ENCODE assay signal across 13 cellular contexts in the genomic region with DNA sequence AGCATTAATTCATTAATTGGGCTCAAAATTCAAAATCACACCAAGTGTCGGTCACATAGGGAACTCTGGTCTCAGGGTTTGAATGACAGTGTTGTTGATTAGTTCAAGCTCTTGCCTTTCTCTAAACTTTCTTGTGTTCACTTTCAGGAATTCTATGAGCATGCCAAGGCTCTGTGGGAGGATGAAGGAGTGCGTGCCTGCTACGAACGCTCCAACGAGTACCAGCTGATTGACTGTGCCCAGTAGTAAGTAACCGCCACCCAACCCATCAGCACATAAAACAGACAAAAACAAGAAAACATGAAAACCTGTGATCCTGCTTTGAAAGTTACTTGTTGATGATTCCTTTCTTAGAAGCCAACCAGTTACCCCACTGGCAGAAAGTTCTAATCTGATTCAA. TPM values are rescaled to one million over a fixed set of nuclear protein-coding genes. Genes with fewer than 3 reads are reported as not detected.
A peak's percentile ranks its signal among the peaks of the same experiment; 100 is the strongest.
DNase-seq lines count a peak whose midpoint lies in the region; ATAC-seq and TF ChIP-seq lines count a peak whose summit lies in the region.
"Had no signal": no experiment of that assay in that cellular context is flagged by ENCODE, and none has a peak within 500 bp of the region (broad histone marks: within the 10 kb centered on the region; RNA-seq: fewer than 3 reads in every experiment).

No MANE protein-coding gene starts in this region.

- no peaks in the 10 kb centered on the region for H3K9me3 Mint-ChIP-seq in WTC11
- H3K9me3 Mint-ChIP-seq in activated T-helper 2 cell treated with anti-CD3 and anti-CD28 coated beads, Interferon-gamma antibody, Interleukin-2, Interleukin-4, amounts not matched to agents 10 μg/mL and 5 μg/mL and 100 μg/mL, durations not matched to agents 14 hours and 24 hours and 36 hours, result no peaks in the 10 kb centered on the region
- H3K9me3 Mint-ChIP-seq: neural progenitor cell had no signal

- peaks cover 99% of the 10 kb centered on the region for H3K36me3 ChIP-seq in DOHH2 (ENCODE audit: control insufficient read depth, low read length)
- H3K36me3 ChIP-seq: breast epithelium had no signal

- intact Hi-C loops in activated T-helper 2 cell treated with anti-CD3 and anti-CD28 coated beads, Interferon-gamma antibody, Interleukin-2, Interleukin-4, amounts not matched to agents 10 μg/mL and 5 μg/mL and 100 μg/mL, durations not matched to agents 14 hours and 24 hours and 36 hours (cut with micrococcal nuclease), result no loop called here

- H3K9me3 ChIP-seq in DOHH2 (ENCODE audit: control insufficient read depth, insufficient read depth, low read length), result no peaks in the 10 kb centered on the region
- H3K9me3 ChIP-seq: breast epithelium, HAP-1 had no signal

- 0 out of 2 replicates have a peak overlapping the region, but pooled peaks have one; percentile 53 for H3K27ac Mint-ChIP-seq in WTC11
- no peak overlapping the region for H3K27ac Mint-ChIP-seq in activated T-helper 2 cell treated with anti-CD3 and anti-CD28 coated beads, Interferon-gamma antibody, Interleukin-2, Interleukin-4, amounts not matched to agents 10 μg/mL and 5 μg/mL and 100 μg/mL, durations not matched to agents 14 hours and 24 hours and 36 hours
- H3K27ac Mint-ChIP-seq: neural progenitor cell had no signal

- POLR2A ChIA-PET in WTC11 (lab: Charles Lee), result no interaction called here

- TF ChIP-seq CTCF in DOHH2 (IDR thresholded peaks at IDR 0.05; ENCODE audit: low read depth, low read length, poor library complexity, severe bottlenecking) (no peak), WTC11 (IDR thresholded peaks at IDR 0.05) (no peak)

- H3K27ac ChIP-seq in DOHH2 (ENCODE audit: low read depth, low read length), result no peak overlapping the region
- H3K27ac ChIP-seq: neural progenitor cell had no signal

- no peak overlapping the region for H3K4me3 ChIP-seq in DOHH2 (ENCODE audit: low read length)
- H3K4me3 ChIP-seq: breast epithelium, HAP-1, neural progenitor cell had no signal

- H3K27me3 Mint-ChIP-seq in WTC11 (ENCODE audit: low read depth), result no peaks in the 10 kb centered on the region
- H3K27me3 Mint-ChIP-seq in activated T-helper 2 cell treated with anti-CD3 and anti-CD28 coated beads, Interferon-gamma antibody, Interleukin-2, Interleukin-4, amounts not matched to agents 10 μg/mL and 5 μg/mL and 100 μg/mL, durations not matched to agents 14 hours and 24 hours and 36 hours (ENCODE audit: low read depth), result no peaks in the 10 kb centered on the region

- peaks cover 17% of the 10 kb centered on the region for H4K20me1 ChIP-seq in DOHH2 (ENCODE audit: control insufficient read depth, insufficient read depth, low read depth, low read length)

- CTCF ChIA-PET in WTC11 (lab: Charles Lee), result interaction anchor here (0.5 to 1.1 kb wide), 2 partner anchors 35 to 214 kb away, joined by 4 to 5 read pairs; no protein-coding TSS in a partner anchor

- peaks cover 26% of the 10 kb centered on the region for H3K4me1 Mint-ChIP-seq in WTC11
- H3K4me1 Mint-ChIP-seq in activated T-helper 2 cell treated with anti-CD3 and anti-CD28 coated beads, Interferon-gamma antibody, Interleukin-2, Interleukin-4, amounts not matched to agents 10 μg/mL and 5 μg/mL and 100 μg/mL, durations not matched to agents 14 hours and 24 hours and 36 hours (ENCODE audit: low read depth), result peaks cover 42% of the 10 kb centered on the region

- no peak for ATAC-seq in WTC11
- ATAC-seq in HG03378 (IDR thresholded peaks at IDR 0.05; ENCODE audit: unreplicated experiment), result no peak
- ATAC-seq: esophagus mucosa had no signal

- no peaks in the 10 kb centered on the region for H3K9me2 ChIP-seq in DOHH2 (replicated peaks; ENCODE audit: control insufficient read depth, low read length)

- H3K4me2 ChIP-seq in DOHH2 (ENCODE audit: low read length), result peak overlapping the region; percentile 74
- H3K4me2 ChIP-seq: neural progenitor cell had no signal

- H3K4me1 ChIP-seq in DOHH2 (ENCODE audit: control insufficient read depth, low read length), result peaks cover 73% of the 10 kb centered on the region

- no peak overlapping the region for H3K4me3 Mint-ChIP-seq in WTC11
- H3K4me3 Mint-ChIP-seq in activated T-helper 2 cell treated with anti-CD3 and anti-CD28 coated beads, Interferon-gamma antibody, Interleukin-2, Interleukin-4, amounts not matched to agents 10 μg/mL and 5 μg/mL and 100 μg/mL, durations not matched to agents 14 hours and 24 hours and 36 hours (ENCODE audit: low read depth), result no peak overlapping the region
- H3K4me3 Mint-ChIP-seq: neural progenitor cell had no signal

- DNase-seq in AG08395 (ENCODE audit: low spot score), result peak; percentile 31
- no peak for DNase-seq in WTC11 (ENCODE audit: low spot score)
- peak; percentile 67 for DNase-seq in foreskin melanocyte
- DNase-seq in activated gamma-delta T cell treated with Interleukin-2 at 50 U/mL for 16 hours, result no peak
- DNase-seq in NCI-H2227 treated with DMSO at 0.1 percent for 48 hours (lab: John Stamatoyannopoulos, UW), result no peak
- DNase-seq in activated T-helper 2 cell treated with anti-CD3 and anti-CD28 coated beads, Interferon-gamma antibody, Interleukin-2, Interleukin-4, amounts not matched to agents 10 μg/mL and 5 μg/mL and 100 μg/mL, durations not matched to agents 14 hours and 24 hours and 36 hours (ENCODE audit: low spot score), result no peak
- DNase-seq: kidney had no signal

- peaks cover 69% of the 10 kb centered on the region for H3K36me3 Mint-ChIP-seq in WTC11
- H3K36me3 Mint-ChIP-seq in activated T-helper 2 cell treated with anti-CD3 and anti-CD28 coated beads, Interferon-gamma antibody, Interleukin-2, Interleukin-4, amounts not matched to agents 10 μg/mL and 5 μg/mL and 100 μg/mL, durations not matched to agents 14 hours and 24 hours and 36 hours (ENCODE audit: low read depth), result peaks cover 84% of the 10 kb centered on the region

- peaks cover 53% of the 10 kb centered on the region for H3F3A ChIP-seq in DOHH2 (ENCODE audit: control insufficient read depth, insufficient read depth)

- H3K79me2 ChIP-seq in DOHH2 (ENCODE audit: control insufficient read depth, low read length), result peaks cover 41% of the 10 kb centered on the region

- no peaks in the 10 kb centered on the region for H3K27me3 ChIP-seq in DOHH2 (ENCODE audit: control insufficient read depth, low read length)
- H3K27me3 ChIP-seq: breast epithelium, neural progenitor cell had no signal

TF ChIP-seq in WTC11, 78 proteins besides CTCF, POLR2A, EP300 and RAD21 (continues in another document):
- TF ChIP-seq, protein P1, sequence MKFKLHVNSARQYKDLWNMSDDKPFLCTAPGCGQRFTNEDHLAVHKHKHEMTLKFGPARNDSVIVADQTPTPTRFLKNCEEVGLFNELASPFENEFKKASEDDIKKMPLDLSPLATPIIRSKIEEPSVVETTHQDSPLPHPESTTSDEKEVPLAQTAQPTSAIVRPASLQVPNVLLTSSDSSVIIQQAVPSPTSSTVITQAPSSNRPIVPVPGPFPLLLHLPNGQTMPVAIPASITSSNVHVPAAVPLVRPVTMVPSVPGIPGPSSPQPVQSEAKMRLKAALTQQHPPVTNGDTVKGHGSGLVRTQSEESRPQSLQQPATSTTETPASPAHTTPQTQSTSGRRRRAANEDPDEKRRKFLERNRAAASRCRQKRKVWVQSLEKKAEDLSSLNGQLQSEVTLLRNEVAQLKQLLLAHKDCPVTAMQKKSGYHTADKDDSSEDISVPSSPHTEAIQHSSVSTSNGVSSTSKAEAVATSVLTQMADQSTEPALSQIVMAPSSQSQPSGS (CRISPR knock-in tag; IDR thresholded peaks at IDR 0.05; ENCODE audit: borderline replicate concordance, low read depth), result no peak
- TF ChIP-seq PREB (CRISPR knock-in tag; IDR thresholded peaks at IDR 0.05; ENCODE audit: borderline replicate concordance) (no peak), MXD4 (CRISPR knock-in tag; IDR thresholded peaks at IDR 0.05; ENCODE audit: borderline replicate concordance) (no peak), ELF4 (CRISPR knock-in tag; IDR thresholded peaks at IDR 0.05; ENCODE audit: low read depth) (no peak)
- TF ChIP-seq, protein P2, sequence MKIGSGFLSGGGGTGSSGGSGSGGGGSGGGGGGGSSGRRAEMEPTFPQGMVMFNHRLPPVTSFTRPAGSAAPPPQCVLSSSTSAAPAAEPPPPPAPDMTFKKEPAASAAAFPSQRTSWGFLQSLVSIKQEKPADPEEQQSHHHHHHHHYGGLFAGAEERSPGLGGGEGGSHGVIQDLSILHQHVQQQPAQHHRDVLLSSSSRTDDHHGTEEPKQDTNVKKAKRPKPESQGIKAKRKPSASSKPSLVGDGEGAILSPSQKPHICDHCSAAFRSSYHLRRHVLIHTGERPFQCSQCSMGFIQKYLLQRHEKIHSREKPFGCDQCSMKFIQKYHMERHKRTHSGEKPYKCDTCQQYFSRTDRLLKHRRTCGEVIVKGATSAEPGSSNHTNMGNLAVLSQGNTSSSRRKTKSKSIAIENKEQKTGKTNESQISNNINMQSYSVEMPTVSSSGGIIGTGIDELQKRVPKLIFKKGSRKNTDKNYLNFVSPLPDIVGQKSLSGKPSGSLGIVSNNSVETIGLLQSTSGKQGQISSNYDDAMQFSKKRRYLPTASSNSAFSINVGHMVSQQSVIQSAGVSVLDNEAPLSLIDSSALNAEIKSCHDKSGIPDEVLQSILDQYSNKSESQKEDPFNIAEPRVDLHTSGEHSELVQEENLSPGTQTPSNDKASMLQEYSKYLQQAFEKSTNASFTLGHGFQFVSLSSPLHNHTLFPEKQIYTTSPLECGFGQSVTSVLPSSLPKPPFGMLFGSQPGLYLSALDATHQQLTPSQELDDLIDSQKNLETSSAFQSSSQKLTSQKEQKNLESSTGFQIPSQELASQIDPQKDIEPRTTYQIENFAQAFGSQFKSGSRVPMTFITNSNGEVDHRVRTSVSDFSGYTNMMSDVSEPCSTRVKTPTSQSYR (CRISPR knock-in tag; IDR thresholded peaks at IDR 0.05), result no peak

RNA-seq across cellular contexts. Expression of gene GNAS, which starts 52.7 kb away (rescaled TPM):
- total RNA-seq in WTC11 (2021), result 868 to 954 TPM (median 912 TPM) in 3 replicates
- 598 and 599 TPM in 2 replicates for total RNA-seq in activated T-helper 2 cell treated with anti-CD3 and anti-CD28 coated beads, Interferon-gamma antibody, Interleukin-2, Interleukin-4, amounts not matched to agents 10 μg/mL and 5 μg/mL and 100 μg/mL, durations not matched to agents 14 hours and 24 hours and 36 hours

RNA-seq across cellular contexts. Expression of gene GNAS-AS1, which starts 54.5 kb away (rescaled TPM):
- 12.2 to 13.4 TPM (median 12.8 TPM) in 3 replicates for total RNA-seq in WTC11 (2021)
- 1.7 and 1.9 TPM in 2 replicates for total RNA-seq in activated T-helper 2 cell treated with anti-CD3 and anti-CD28 coated beads, Interferon-gamma antibody, Interleukin-2, Interleukin-4, amounts not matched to agents 10 μg/mL and 5 μg/mL and 100 μg/mL, durations not matched to agents 14 hours and 24 hours and 36 hours

Comparison
In these comparisons a context has a peak if more than half of its experiments do, and no peak if none do; other contexts are left out.
1. DNase-seq: peak in AG08395 (single experiment) and foreskin melanocyte (single experiment); none in WTC11 (single experiment), activated gamma-delta T cell treated with Interleukin-2 at 50 U/mL for 16 hours (single experiment), NCI-H2227 treated with DMSO at 0.1 percent for 48 hours (single experiment) and activated T-helper 2 cell treated with anti-CD3 and anti-CD28 coated beads, Interferon-gamma antibody, Interleukin-2, Interleukin-4, amounts not matched to agents 10 μg/mL and 5 μg/mL and 100 μg/mL, durations not matched to agents 14 hours and 24 hours and 36 hours (single experiment).